Comparison of ENCODE assay signal across 18 cellular contexts in genomic region chr2:180890781-180891180, GRCh38.
"Had no signal": no experiment of that assay in that cellular context is flagged by ENCODE, and none has a peak within 500 bp of the region (broad histone marks: within the 10 kb centered on the region; RNA-seq: fewer than 3 reads in every experiment).

No MANE protein-coding gene starts in this region.

- ATAC-seq: activated CD8-positive, alpha-beta T cell treated with anti-CD3 and anti-CD28 coated beads, Interleukin-2, amount 10 ng/mL, durations not matched to agents 7 days and 5 days; activated naive CD8-positive, alpha-beta T cell treated with anti-CD3 and anti-CD28 coated beads, Interleukin-2, amount 50 U/mL, for 24 hours; heart left ventricle; left ventricle myocardium superior; stimulated activated naive CD8-positive, alpha-beta T cell treated with anti-CD3 and anti-CD28 coated beads, Interleukin-15, amount 100 ng/mL, for 72 hours; T-helper 17 cell; WTC11 had no signal

- H3K4me3 ChIP-seq: heart left ventricle, testis had no signal

- H3K27me3 ChIP-seq: testis had no signal

- H3K4me1 Mint-ChIP-seq: activated naive CD8-positive, alpha-beta T cell treated with anti-CD3 and anti-CD28 coated beads, Interleukin-2, amount 50 U/mL, for 24 hours; central memory CD8-positive, alpha-beta T cell; nephron; stimulated activated naive CD8-positive, alpha-beta T cell treated with anti-CD3 and anti-CD28 coated beads, Interleukin-15, amount 100 ng/mL, for 72 hours; T-helper 17 cell had no signal

- H3K4me1 ChIP-seq: heart left ventricle, testis had no signal

- H3K36me3 ChIP-seq: heart left ventricle had no signal

- H3K27ac ChIP-seq: heart left ventricle, testis had no signal

- H3K4me3 Mint-ChIP-seq: activated CD8-positive, alpha-beta T cell treated with anti-CD3 and anti-CD28 coated beads, Interleukin-2, amount 10 ng/mL, durations not matched to agents 7 days and 5 days; activated naive CD8-positive, alpha-beta T cell treated with anti-CD3 and anti-CD28 coated beads, Interleukin-2, amount 50 U/mL, for 24 hours; central memory CD8-positive, alpha-beta T cell; nephron; stimulated activated naive CD8-positive, alpha-beta T cell treated with anti-CD3 and anti-CD28 coated beads, Interleukin-15, amount 100 ng/mL, for 72 hours; T-helper 17 cell; WTC11 had no signal

- H3K9me3 ChIP-seq: testis had no signal

- H3K27me3 Mint-ChIP-seq: activated naive CD8-positive, alpha-beta T cell treated with anti-CD3 and anti-CD28 coated beads, Interleukin-2, amount 50 U/mL, for 24 hours had no signal

- H3K36me3 Mint-ChIP-seq: WTC11 had no signal

- DNase-seq: activated CD4-positive, alpha-beta T cell treated with anti-CD3 and anti-CD28 coated beads for 48 hours; activated CD8-positive, alpha-beta memory T cell treated with anti-CD3 and anti-CD28 coated beads, Interleukin-2, amount 50 U/mL, for 48 hours; activated CD8-positive, alpha-beta T cell treated with anti-CD3 and anti-CD28 coated beads, Interleukin-2, amount 10 ng/mL, durations not matched to agents 7 days and 5 days; activated naive CD4-positive, alpha-beta T cell treated with Interleukin-2 at 50 U/mL for 16 hours; activated naive CD8-positive, alpha-beta T cell treated with anti-CD3 and anti-CD28 coated beads, Interleukin-2, amount 50 U/mL, for 24 hours; effector memory CD4-positive, alpha-beta T cell; heart left ventricle; kidney; left ventricle myocardium superior; mesendoderm; stimulated activated CD4-positive, alpha-beta T cell treated with anti-CD3 and anti-CD28 coated beads, Interleukin-15, amount 100 ng/mL, for 24 hours; stimulated activated CD4-positive, alpha-beta T cell treated with anti-CD3 and anti-CD28 coated beads, Interleukin-4, amount 100 ng/mL, for 24 hours; stimulated activated naive CD8-positive, alpha-beta T cell treated with anti-CD3 and anti-CD28 coated beads, Interleukin-15, amount 100 ng/mL, for 72 hours; T-helper 17 cell; testis had no signal

- H3K9me3 Mint-ChIP-seq: activated naive CD8-positive, alpha-beta T cell treated with anti-CD3 and anti-CD28 coated beads, Interleukin-2, amount 50 U/mL, for 24 hours; central memory CD8-positive, alpha-beta T cell; stimulated activated naive CD8-positive, alpha-beta T cell treated with anti-CD3 and anti-CD28 coated beads, Interleukin-15, amount 100 ng/mL, for 72 hours; WTC11 had no signal

- H3K27ac Mint-ChIP-seq: activated CD8-positive, alpha-beta T cell treated with anti-CD3 and anti-CD28 coated beads, Interleukin-2, amount 10 ng/mL, durations not matched to agents 7 days and 5 days; activated naive CD8-positive, alpha-beta T cell treated with anti-CD3 and anti-CD28 coated beads, Interleukin-2, amount 50 U/mL, for 24 hours; nephron; stimulated activated naive CD8-positive, alpha-beta T cell treated with anti-CD3 and anti-CD28 coated beads, Interleukin-15, amount 100 ng/mL, for 72 hours; T-helper 17 cell; WTC11 had no signal
